ENCODE assay signal across 8 cellular contexts in the genomic region with DNA sequence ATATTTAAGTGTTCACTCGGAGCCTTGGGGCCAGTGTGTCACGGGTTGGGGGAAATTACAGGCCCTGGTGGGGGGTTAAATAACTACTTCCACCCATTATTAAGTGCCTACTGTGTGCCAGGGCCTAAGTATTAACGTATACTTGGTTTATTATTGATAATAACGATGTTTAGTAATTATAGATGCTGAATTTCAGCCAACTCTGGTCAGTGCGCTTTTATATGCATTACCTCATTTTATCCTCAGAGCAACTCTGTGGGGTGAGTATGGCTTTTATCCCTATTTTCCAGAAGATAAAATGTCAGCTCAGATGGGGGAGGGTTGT. TPM values are rescaled to one million over a fixed set of nuclear protein-coding genes. Genes with fewer than 3 reads are reported as not detected.
A peak's percentile ranks its signal among the peaks of the same experiment; 100 is the strongest.
DNase-seq lines count a peak whose midpoint lies in the region; ATAC-seq and TF ChIP-seq lines count a peak whose summit lies in the region.

No MANE protein-coding gene starts in this region.

- peaks cover 0 to 37% (median 23%) of the 10 kb centered on the region in 12 donors for H3K4me1 ChIP-seq in heart left ventricle
- peaks cover 8% of the 10 kb centered on the region for H3K4me1 ChIP-seq in mesendoderm (ENCODE audit: control insufficient read depth, low read depth, low read length)
- peaks cover 12% of the 10 kb centered on the region for H3K4me1 ChIP-seq in upper lobe of right lung

- H3K4ac ChIP-seq in mesendoderm (ENCODE audit: low read depth, low read length), result no peak overlapping the region

- no peak overlapping the region for H4K8ac ChIP-seq in mesendoderm (ENCODE audit: low read depth, low read length)

- H3K36me3 ChIP-seq in heart left ventricle (no peaks in the 10 kb centered on the region), brain microvascular endothelial cell (replicated peaks) (no peaks in the 10 kb centered on the region), mesendoderm (ENCODE audit: control insufficient read depth, insufficient read depth, low read length) (no peaks in the 10 kb centered on the region), upper lobe of right lung (no peaks in the 10 kb centered on the region)

- H2BK120ac ChIP-seq in mesendoderm (ENCODE audit: low read depth, low read length), result no peak overlapping the region

- no peak overlapping the region for H4K5ac ChIP-seq in mesendoderm (ENCODE audit: low read length)

- H2BK5ac ChIP-seq in mesendoderm (ENCODE audit: low read length), result no peak overlapping the region

- peaks cover 3% of the 10 kb centered on the region for H3K79me1 ChIP-seq in mesendoderm (ENCODE audit: low read length)

- H3K18ac ChIP-seq in mesendoderm (ENCODE audit: low read length), result no peak overlapping the region

- H3K23ac ChIP-seq in mesendoderm (ENCODE audit: low read length), result no peak overlapping the region

- TF ChIP-seq POLR2A in heart left ventricle (IDR thresholded peaks at IDR 0.05), result no peak

- intact Hi-C loops in heart left ventricle (cut with DNase I), result loop anchor here in 1 of 10 donors (5.0 kb wide), 1 partner anchor 41 kb away; a partner anchor contains a TSS
- intact Hi-C loops in Right ventricle myocardium superior (cut with DNase I), result no loop called here
- intact Hi-C loops in upper lobe of right lung (cut with DNase I), result no loop called here

- in situ Hi-C loops in brain microvascular endothelial cell (cut with HindIII; ENCODE audit: low pct_ligation_motif_present, low sequenced_read_pairs), result no loop called here

- no peaks in the 10 kb centered on the region for H3K79me2 ChIP-seq in mesendoderm (ENCODE audit: control insufficient read depth, insufficient read depth, low read length)

- H3K4me3 ChIP-seq in heart left ventricle, result peak overlapping the region in 11 of 12 donors; percentile 75 to 96 (median 86)
- H3K4me3 ChIP-seq in brain microvascular endothelial cell (ENCODE audit: low read depth, low read length), result peak overlapping the region; percentile 75
- H3K4me3 ChIP-seq in mesendoderm (ENCODE audit: low read length), result peak overlapping the region; percentile 71
- H3K4me3 ChIP-seq in upper lobe of right lung, result peak overlapping the region; percentile 86

- ATAC-seq in heart left ventricle (no peak), Right ventricle myocardium superior (ENCODE audit: poor library complexity) (no peak), upper lobe of right lung (no peak)

- no peak for DNase-seq in heart left ventricle
- DNase-seq in Right ventricle myocardium superior, result no peak
- DNase-seq in brain microvascular endothelial cell, result no peak
- no peak for DNase-seq in mesendoderm
- DNase-seq in upper lobe of right lung, result no peak
- no peak for DNase-seq in stimulated activated CD4-positive, alpha-beta T cell treated with anti-CD3 and anti-CD28 coated beads, Interleukin-4, amount 100 ng/mL, for 4 hours
- DNase-seq in CD1c-positive myeloid dendritic cell (ENCODE audit: extremely low spot score), result no peak
- no peak for DNase-seq in stimulated activated naive CD4-positive, alpha-beta T cell (lab: John Stamatoyannopoulos, UW)

- H3K9ac ChIP-seq in mesendoderm (ENCODE audit: low read length), result peak overlapping the region; percentile 70

- H3K27me3 ChIP-seq in heart left ventricle (peaks cover 0 to 7% (median 0%) of the 10 kb centered on the region in 9 donors), brain microvascular endothelial cell (replicated peaks) (no peaks in the 10 kb centered on the region), mesendoderm (ENCODE audit: insufficient read depth, low read length, poor library complexity) (no peaks in the 10 kb centered on the region), upper lobe of right lung (no peaks in the 10 kb centered on the region)

- no peaks in the 10 kb centered on the region for H3K9me3 ChIP-seq in heart left ventricle
- H3K9me3 ChIP-seq in upper lobe of right lung, result no peaks in the 10 kb centered on the region

- peak overlapping the region; percentile 64 for H3K4me2 ChIP-seq in mesendoderm (ENCODE audit: low read length)

- no peak overlapping the region for H2AK5ac ChIP-seq in mesendoderm (ENCODE audit: low read length)

- 11 to 21% (median 18%) methylated on average over 5 of the region's 5 CpGs for WGBS in heart left ventricle, 4 donors
- no CpG with 5 or more reads among the region's 5 CpGs for WGBS in mesendoderm (ENCODE audit: extremely low coverage, insufficient coverage, low lambda C conversion rate)

- H3K56ac ChIP-seq in mesendoderm (ENCODE audit: low read length), result peak overlapping the region; percentile 84

- no peak overlapping the region for H2BK15ac ChIP-seq in mesendoderm (replicated peaks; ENCODE audit: low read depth)

- TF ChIP-seq CTCF in heart left ventricle (IDR thresholded peaks at IDR 0.05) (peak in 1 of 12 donors; percentile 11), brain microvascular endothelial cell (IDR thresholded peaks at IDR 0.05; ENCODE audit: low read depth, low read length, missing control alignments) (peak; percentile 3), upper lobe of right lung (IDR thresholded peaks at IDR 0.05) (no peak)

- peak overlapping the region in 11 of 12 donors; percentile 66 to 90 (median 79) for H3K27ac ChIP-seq in heart left ventricle
- H3K27ac ChIP-seq in brain microvascular endothelial cell, result peak overlapping the region; percentile 87
- H3K27ac ChIP-seq in mesendoderm (ENCODE audit: low read depth, low read length), result no peak overlapping the region
- peak overlapping the region; percentile 76 for H3K27ac ChIP-seq in upper lobe of right lung

RNA-seq across cellular contexts. Expression of a gene that starts 0.8 kb away (rescaled TPM):
- total RNA-seq in heart left ventricle (10 to 100 TPM; 18.6 to 43.7 (median 24.8) TPM), Right ventricle myocardium superior (17.9 TPM), upper lobe of right lung (28.8 TPM)
- polyA plus RNA-seq in heart left ventricle, result 10 to 100 TPM; 10.7 to 50.7 TPM
- 4.4 TPM for polyA plus RNA-seq in mesendoderm (2013, experiment 1 of 2)
- polyA plus RNA-seq in mesendoderm (2013, experiment 2 of 2), result 4.5 TPM

RNA-seq across cellular contexts. Expression of a gene that starts 42.1 kb away (rescaled TPM):
- total RNA-seq in heart left ventricle, result 10 to 100 TPM in 3 of 9 donors, 1 to 10 TPM in 6; 6.0 to 12.5 (median 9.1) TPM
- 1 to 10 TPM; 7.1 to 8.2 TPM for polyA plus RNA-seq in heart left ventricle
- total RNA-seq in Right ventricle myocardium superior, result 9.7 TPM
- 20.2 TPM for polyA plus RNA-seq in mesendoderm (2013, experiment 1 of 2)
- 18.2 TPM for polyA plus RNA-seq in mesendoderm (2013, experiment 2 of 2)
- total RNA-seq in upper lobe of right lung, result 13.1 TPM
